8 cellular contexts compared by ENCODE assay signal in the genomic region with DNA sequence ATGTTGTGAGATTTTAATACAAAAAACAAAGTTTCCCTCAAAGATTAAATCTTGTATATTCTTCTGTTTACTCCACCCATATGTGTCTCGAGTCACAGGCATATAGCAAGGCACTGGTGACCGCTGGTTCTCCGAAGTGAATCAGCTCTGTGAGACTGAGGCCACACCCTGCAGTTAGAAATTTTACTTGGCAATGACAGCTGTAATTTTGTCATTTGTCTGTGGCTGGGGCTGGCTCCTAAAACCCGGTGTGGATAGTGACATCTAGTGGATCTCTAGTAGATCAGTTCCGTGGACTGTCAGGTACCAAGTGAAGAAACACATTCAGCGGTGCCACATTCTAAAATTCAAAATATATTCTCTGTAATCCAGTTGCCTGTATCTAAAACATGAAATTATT.
A peak's percentile ranks its signal among the peaks of the same experiment; 100 is the strongest.
DNase-seq lines count a peak whose midpoint lies in the region; ATAC-seq lines count a peak whose summit lies in the region.

No MANE protein-coding gene starts in this region.

- peaks cover 3% of the 10 kb centered on the region for H3K36me3 ChIP-seq in MG63
- H3K36me3 ChIP-seq in skeletal muscle tissue (ENCODE audit: control insufficient read depth in 3 of 3, insufficient read depth in 3 of 3, low read length in 3 of 3) = peaks cover 4 to 19% (median 16%) of the 10 kb centered on the region in 3 donors

- H3K4me1 Mint-ChIP-seq in immature natural killer cell = no peaks in the 10 kb centered on the region

- H3K9me3 Mint-ChIP-seq in immature natural killer cell = no peaks in the 10 kb centered on the region

- peaks cover 3 to 4% (median 4%) of the 10 kb centered on the region in 3 donors for H3K27me3 Mint-ChIP-seq in immature natural killer cell (ENCODE audit: low read depth in 3 of 3)

- no peaks in the 10 kb centered on the region for H3K9me3 ChIP-seq in MG63
- H3K9me3 ChIP-seq in skeletal muscle tissue (ENCODE audit: control insufficient read depth in 3 of 3, low read length in 3 of 3) = no peaks in the 10 kb centered on the region

- no peak overlapping the region for H3K27ac Mint-ChIP-seq in immature natural killer cell

- H3K27ac ChIP-seq in skeletal muscle tissue (ENCODE audit: low read depth, low read length) = peak overlapping the region; percentile 52

- ATAC-seq in GM21360 (IDR thresholded peaks at IDR 0.05; ENCODE audit: unreplicated experiment) (peak; percentile 65), left ventricle myocardium superior (peak; percentile 94)

- in situ Hi-C loops in SK-MEL-5 (cut with HindIII; ENCODE audit: low pct_unique_long_range_greater_than_20kb, low sequenced_read_pairs) = no loop called here

- H3K4me1 ChIP-seq in skeletal muscle tissue (ENCODE audit: control insufficient read depth in 3 of 3, insufficient read depth in 3 of 3, low read length in 3 of 3) = peaks cover 5 to 24% (median 7%) of the 10 kb centered on the region in 3 donors

- peak overlapping the region in 2 of 3 donors; percentile 25 to 47 for H3K9ac ChIP-seq in skeletal muscle tissue (ENCODE audit: low read depth in 1 of 3, low read length in 3 of 3)

- DNase-seq in COLO668 (lab: John Stamatoyannopoulos, UW; ENCODE audit: unreplicated experiment) = peak; percentile 63
- peak; percentile 68 for DNase-seq in MG63
- DNase-seq in SK-MEL-5 (ENCODE audit: low read depth, low spot score) = peak; percentile 58
- peak; percentile 47 for DNase-seq in amniotic epithelial cell (ENCODE audit: low read depth)
- DNase-seq in left ventricle myocardium superior = peak; percentile 48
- no peak for DNase-seq in immature natural killer cell

- intact Hi-C loops in left ventricle myocardium superior (cut with micrococcal nuclease) = no loop called here

- H3K36me3 Mint-ChIP-seq in immature natural killer cell = no peaks in the 10 kb centered on the region

- H3K27me3 ChIP-seq in MG63 = no peaks in the 10 kb centered on the region
- H3K27me3 ChIP-seq in skeletal muscle tissue (ENCODE audit: control insufficient read depth in 3 of 3, insufficient read depth in 3 of 3, low read length in 3 of 3) = no peaks in the 10 kb centered on the region

- H3K4me3 ChIP-seq in MG63 (no peak overlapping the region), skeletal muscle tissue (ENCODE audit: low read length in 3 of 3) (peak overlapping the region in 2 of 3 donors; percentile 32 to 52)

- no peak overlapping the region for H3K4me3 Mint-ChIP-seq in immature natural killer cell

Comparison
In these comparisons a context has a peak if more than half of its experiments do, and no peak if none do; other contexts are left out.
1. DNase-seq: peak in COLO668 (single experiment), MG63 (single experiment), SK-MEL-5 (single experiment), amniotic epithelial cell (single experiment) and left ventricle myocardium superior (single experiment); none in immature natural killer cell (0 of 3).